8 cellular contexts compared by ENCODE assay signal in the genomic region with DNA sequence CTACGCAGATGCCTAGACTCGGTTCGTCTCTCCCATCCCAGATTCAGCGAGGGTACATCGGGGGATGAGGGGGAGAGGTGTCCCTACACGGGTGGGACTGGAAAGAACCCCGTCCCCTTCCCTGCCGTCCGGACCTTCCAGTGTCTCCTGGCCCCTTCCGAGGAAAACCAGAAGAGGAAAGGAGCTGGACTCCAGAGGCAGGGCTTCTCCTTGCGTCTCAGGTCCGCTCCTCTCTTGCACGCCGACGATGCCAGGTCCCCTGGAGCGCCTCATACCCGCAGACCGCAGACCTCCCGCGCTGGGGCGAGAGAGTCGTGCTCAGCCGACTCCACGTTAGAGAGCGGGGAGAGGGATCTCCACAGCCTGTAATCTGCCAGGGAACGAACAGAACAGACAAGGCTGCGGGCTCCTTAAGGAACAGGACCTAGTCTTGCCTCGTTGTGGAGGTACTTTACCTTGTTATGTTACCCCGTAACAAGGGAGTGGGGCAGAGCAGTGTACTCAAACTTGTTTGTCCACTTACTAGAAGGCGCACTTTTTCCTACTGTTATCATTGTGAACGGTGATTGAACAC. TPM values are rescaled to one million over a fixed set of nuclear protein-coding genes. Genes with fewer than 3 reads are reported as not detected.
DNase-seq lines count a peak whose midpoint lies in the region; ATAC-seq, FAIRE-seq and TF ChIP-seq lines count a peak whose summit lies in the region.

No MANE protein-coding gene starts in this region.

- WGBS in gastroesophageal sphincter (ENCODE audit: low coverage in 1 of 2), 2 donors: 0% methylated on average over 3 of the region's 31 CpGs
- 0% methylated on average over 31 of the region's 31 CpGs for WGBS in pancreas, 2 donors

- peak overlapping the region; percentile 78 to 94 (median 91) for H3K27ac ChIP-seq in gastroesophageal sphincter
- peak overlapping the region; percentile 73 to 89 (median 76) for H3K27ac ChIP-seq in pancreas
- peak overlapping the region; percentile 90 for H3K27ac ChIP-seq in vagina

- H3K4me3 ChIP-seq in AG10803 (ENCODE audit: low read length): peak overlapping the region; percentile 88
- peak overlapping the region; percentile 43 to 79 for H3K4me3 ChIP-seq in gastroesophageal sphincter
- H3K4me3 ChIP-seq in pancreas: peak overlapping the region; percentile 51 to 74 (median 62)
- peak overlapping the region; percentile 63 to 66 for H3K4me3 ChIP-seq in vagina

- ATAC-seq in GM18909 (IDR thresholded peaks at IDR 0.05; ENCODE audit: poor library complexity, unreplicated experiment) (peak; percentile 24), HG03378 (IDR thresholded peaks at IDR 0.05; ENCODE audit: unreplicated experiment) (peak; percentile 23), gastroesophageal sphincter (peak; percentile 53), pancreas (peak; percentile 43 to 50 (median 47))

- DNase-seq in AG10803 (ENCODE audit: low read depth) (peak; percentile 82), OCI-M2 (lab: John Stamatoyannopoulos, UW; ENCODE audit: unreplicated experiment) (peak; percentile 84), pancreas (peak in 2 of 6 donors; percentile 62 to 72), vagina (ENCODE audit: extremely low spot score in 2 of 2) (peak in 1 of 2 donors; percentile 94)
- DNase-seq in activated naive CD4-positive, alpha-beta T cell treated with Interleukin-2 at 50 U/mL for 16 hours: peak; percentile 68

- H3K4me1 ChIP-seq in gastroesophageal sphincter (peaks cover 0 to 51% (median 22%) of the 10 kb centered on the region in 3 donors), pancreas (no peaks in the 10 kb centered on the region), vagina (peaks cover 37% of the 10 kb centered on the region)

- H3K9me3 ChIP-seq in gastroesophageal sphincter: no peaks in the 10 kb centered on the region
- H3K9me3 ChIP-seq in pancreas: no peaks in the 10 kb centered on the region
- H3K9me3 ChIP-seq in vagina: no peaks in the 10 kb centered on the region

- TF ChIP-seq POLR2A in gastroesophageal sphincter (IDR thresholded peaks at IDR 0.05) (peak in 1 of 2 donors; percentile 44), vagina (IDR thresholded peaks at IDR 0.05) (no peak)

- no peak for FAIRE-seq in pancreas (lab: Jason Lieb, UNC)

- TF ChIP-seq CTCF in AG10803 (conservative IDR thresholded peaks at IDR 0.05; ENCODE audit: low read length): no peak
- TF ChIP-seq CTCF in gastroesophageal sphincter (IDR thresholded peaks at IDR 0.05): no peak
- TF ChIP-seq CTCF in pancreas (IDR thresholded peaks at IDR 0.05): no peak
- peak in 1 of 3 experiments; percentile 3 for TF ChIP-seq CTCF in vagina (IDR thresholded peaks at IDR 0.05)

- no peak for TF ChIP-seq EP300 in gastroesophageal sphincter (IDR thresholded peaks at IDR 0.05)

- no peaks in the 10 kb centered on the region for H3K27me3 ChIP-seq in gastroesophageal sphincter
- H3K27me3 ChIP-seq in pancreas: no peaks in the 10 kb centered on the region
- no peaks in the 10 kb centered on the region for H3K27me3 ChIP-seq in vagina

- H3K36me3 ChIP-seq in gastroesophageal sphincter (no peaks in the 10 kb centered on the region), pancreas (no peaks in the 10 kb centered on the region), vagina (no peaks in the 10 kb centered on the region)

- intact Hi-C loops in pancreas (cut with DNase I) (no loop called here), vagina (cut with DNase I) (no loop called here)

RNA-seq across cellular contexts. Expression of gene IMPDH1, which starts 0.4 kb away (rescaled TPM):
- total RNA-seq in gastroesophageal sphincter: 10 to 100 TPM; 36.9 to 87.1 (median 43.3) TPM
- 10 to 100 TPM; 16.8 to 25.7 (median 19.8) TPM for total RNA-seq in pancreas
- polyA plus RNA-seq in pancreas: 10 to 100 TPM; 18.3 to 26.0 TPM
- 52.3 TPM for total RNA-seq in vagina

RNA-seq across cellular contexts. Expression of gene HILPDA, which starts 45.5 kb away (rescaled TPM):
- total RNA-seq in gastroesophageal sphincter: 10 to 100 TPM in 1 of 4 donors, 1 to 10 TPM in 3; 2.8 to 19.0 (median 6.6) TPM
- 1 to 10 TPM; 2.0 to 7.4 (median 4.2) TPM for total RNA-seq in pancreas
- polyA plus RNA-seq in pancreas: 1 to 10 TPM; 5.4 to 6.7 TPM
- 46.4 TPM for total RNA-seq in vagina

RNA-seq across cellular contexts. Expression of gene PRRT4, which starts 48.7 kb away (rescaled TPM):
- 1 to 10 TPM in 1 of 4 donors, under 1 TPM in 3; 0.40 to 1.2 (median 0.82) TPM for total RNA-seq in gastroesophageal sphincter
- under 1 TPM in 2 of 6 donors, not detected in 4; 0.31 to 0.75 TPM for total RNA-seq in pancreas
- polyA plus RNA-seq in pancreas: under 1 TPM; 0.21 to 0.61 TPM
- 7.6 TPM for total RNA-seq in vagina
